ENCODE assay signal across 8 cellular contexts in genomic region chr11:8717876-8718753, GRCh38. TPM values are rescaled to one million over a fixed set of nuclear protein-coding genes. Genes with fewer than 3 reads are reported as not detected.
DNase-seq lines count a peak whose midpoint lies in the region; FAIRE-seq and TF ChIP-seq lines count a peak whose summit lies in the region.

No MANE protein-coding gene starts in this region.

- no peaks in the 10 kb centered on the region for H3K27me3 ChIP-seq in keratinocyte (ENCODE audit: control insufficient read depth, extremely low read depth, insufficient read depth, low read length)

- no peak for TF ChIP-seq CTCF in keratinocyte (optimal IDR thresholded peaks at IDR 0.05 in 1 of 3, IDR thresholded peaks at IDR 0.05 in 1 of 3, conservative IDR thresholded peaks at IDR 0.05 in 1 of 3; ENCODE audit: extremely low read depth in 1 of 3, insufficient read depth in 2 of 3, low read length in 3 of 3)

- no peaks in the 10 kb centered on the region for H3K79me2 ChIP-seq in keratinocyte (ENCODE audit: control insufficient read depth, insufficient read depth, low read length)

- H3K27ac ChIP-seq in keratinocyte (ENCODE audit: control insufficient read depth, insufficient read depth, low read length) (peak overlapping the region; percentile 65), temporal lobe (ENCODE audit: low read depth, low read length) (peak overlapping the region; percentile 71)

- DNase-seq in NCI-H2196 (lab: John Stamatoyannopoulos, UW; ENCODE audit: unreplicated experiment) (peak; percentile 35), NCI-H2196 treated with DMSO at 0.1 percent for 48 hours (lab: John Stamatoyannopoulos, UW; ENCODE audit: unreplicated experiment) (no peak), amniotic stem cell (lab: John Stamatoyannopoulos, UW) (peak; percentile 16), keratinocyte (ENCODE audit: low read depth, low spot score) (no peak), GM12892 (ENCODE audit: insufficient read length) (no peak), pons (ENCODE audit: low spot score) (no peak)
- DNase-seq in stimulated activated CD4-positive, alpha-beta T cell treated with anti-CD3 and anti-CD28 coated beads, Interleukin-2, amount 100 ng/mL, for 48 hours = no peak

- no peak for TF ChIP-seq POLR2A in GM12892 (IDR thresholded peaks at IDR 0.05; ENCODE audit: low read depth, low read length)

- H3K36me3 ChIP-seq in keratinocyte (ENCODE audit: control insufficient read depth in 2 of 2, extremely low read depth in 1 of 2, insufficient read depth in 2 of 2, low read length in 2 of 2) = peaks cover 20 to 32% of the 10 kb centered on the region in 2 experiments

- peak overlapping the region; percentile 73 for H3K4me2 ChIP-seq in keratinocyte (ENCODE audit: control insufficient read depth, extremely low read depth, insufficient read depth, low read depth, low read length)

- H3K4me3 ChIP-seq in keratinocyte (ENCODE audit: control insufficient read depth in 2 of 3, extremely low read depth in 1 of 3, insufficient read depth in 2 of 3, low read depth in 1 of 3, low read length in 3 of 3) = peak overlapping the region in 1 of 3 experiments; percentile 9

- peak; percentile 84 for FAIRE-seq in keratinocyte (lab: Jason Lieb, UNC)
- FAIRE-seq in GM12892 (lab: Jason Lieb, UNC) = no peak

- peak overlapping the region; percentile 38 for H2AFZ ChIP-seq in keratinocyte (ENCODE audit: control insufficient read depth, low read length)

- peak overlapping the region; percentile 50 for H3K9ac ChIP-seq in keratinocyte (ENCODE audit: control insufficient read depth, extremely low read depth, insufficient read depth, low read length)

- H3K9me3 ChIP-seq in keratinocyte (ENCODE audit: control insufficient read depth, low read depth, low read length) = no peaks in the 10 kb centered on the region

- H3K4me1 ChIP-seq in keratinocyte (ENCODE audit: control insufficient read depth, extremely low read depth, insufficient read depth, low read length) = peaks cover 54% of the 10 kb centered on the region

- dilution Hi-C loops in keratinocyte (cut with MboI; ENCODE audit: extremely low pct_ligation_motif_present, low sequenced_read_pairs) = no loop called here

- H3K9me1 ChIP-seq in keratinocyte (ENCODE audit: control insufficient read depth, extremely low read depth, insufficient read depth, low read length) = peaks cover 4% of the 10 kb centered on the region

- H4K20me1 ChIP-seq in keratinocyte (ENCODE audit: control insufficient read depth, extremely low read depth, insufficient read depth, low read length) = no peaks in the 10 kb centered on the region

RNA-seq across cellular contexts. Expression of gene RPL27A, which starts 35.5 kb away (rescaled TPM):
- 1,089 to 1,483 TPM (median 1,450 TPM) in 3 replicates for polyA plus RNA-seq in keratinocyte
- polyA plus RNA-seq in keratinocyte (2011; ENCODE audit: low read depth) = 769 TPM
- 863 and 1,235 TPM in 2 replicates for polyA plus RNA-seq in keratinocyte (2011; cell fraction: cytosol; rRNA removed)
- polyA plus RNA-seq in keratinocyte (2011; cell fraction: nucleus; rRNA removed) = 267 and 297 TPM in 2 replicates
- polyA plus RNA-seq in keratinocyte (2012; ENCODE audit: low replicate concordance) = 1,861 and 2,131 TPM in 2 replicates
- 257 to 398 TPM (median 392 TPM) in 3 replicates for polyA minus RNA-seq in keratinocyte
- polyA minus RNA-seq in keratinocyte (2011; cell fraction: cytosol; rRNA and poly(A)+ RNA removed) = 683 TPM
- polyA minus RNA-seq in keratinocyte (2011; cell fraction: nucleus; rRNA and poly(A)+ RNA removed) = 94.8 and 128 TPM in 2 replicates
- total RNA-seq in temporal lobe = 526 TPM
- polyA plus RNA-seq in GM12892 (2012; ENCODE audit: missing spikeins) = 4,980 TPM

RNA-seq across cellular contexts. Expression of gene TRIM66, which starts 35.6 kb away (rescaled TPM):
- 3.4 to 5.4 TPM (median 5.1 TPM) in 3 replicates for polyA plus RNA-seq in keratinocyte
- polyA plus RNA-seq in keratinocyte (2011; ENCODE audit: low read depth) = 9.0 TPM
- polyA plus RNA-seq in keratinocyte (2011; cell fraction: cytosol; rRNA removed) = 1.2 and 2.6 TPM in 2 replicates
- 23.5 and 30.4 TPM in 2 replicates for polyA plus RNA-seq in keratinocyte (2011; cell fraction: nucleus; rRNA removed)
- polyA plus RNA-seq in keratinocyte (2012; ENCODE audit: low replicate concordance) = 2.4 and 4.1 TPM in 2 replicates
- polyA minus RNA-seq in keratinocyte = 5.9 to 16.1 TPM (median 8.5 TPM) in 3 replicates
- 2.5 TPM for polyA minus RNA-seq in keratinocyte (2011; cell fraction: cytosol; rRNA and poly(A)+ RNA removed)
- 15.6 and 30.3 TPM in 2 replicates for polyA minus RNA-seq in keratinocyte (2011; cell fraction: nucleus; rRNA and poly(A)+ RNA removed)
- total RNA-seq in temporal lobe = 1.2 TPM
- 9.0 TPM for polyA plus RNA-seq in GM12892 (2012; ENCODE audit: missing spikeins)

Comparison
In these comparisons a context has a peak if more than half of its experiments do, and no peak if none do; other contexts are left out.
1. DNase-seq: peak in NCI-H2196 (single experiment) and amniotic stem cell (single experiment); none in NCI-H2196 treated with DMSO at 0.1 percent for 48 hours (single experiment), keratinocyte (single experiment), stimulated activated CD4-positive, alpha-beta T cell treated with anti-CD3 and anti-CD28 coated beads, Interleukin-2, amount 100 ng/mL, for 48 hours (0 of 2), GM12892 (single experiment) and pons (single experiment).